ENCODE assay signal across 20 cellular contexts in genomic region chr22:39435616-39436015, GRCh38. TPM values are rescaled to one million over a fixed set of nuclear protein-coding genes. Genes with fewer than 3 reads are reported as not detected.
DNase-seq lines count a peak whose midpoint lies in the region; ATAC-seq and TF ChIP-seq lines count a peak whose summit lies in the region.
"Had no signal": no experiment of that assay in that cellular context is flagged by ENCODE, and none has a peak within 500 bp of the region (broad histone marks: within the 10 kb centered on the region; RNA-seq: fewer than 3 reads in every experiment).

No MANE protein-coding gene starts in this region.

- peaks cover 2% of the 10 kb centered on the region for H3K36me3 ChIP-seq in right atrium auricular region

- H3K9me3 Mint-ChIP-seq in nephron progenitor cell: no peaks in the 10 kb centered on the region
- H3K9me3 Mint-ChIP-seq: H9, HFFc6 had no signal

- peak overlapping the region; percentile 14 to 66 for H3K27ac ChIP-seq in right atrium auricular region
- peak overlapping the region; percentile 44 for H3K27ac ChIP-seq in caudate nucleus (ENCODE audit: low read depth, low read length)
- H3K27ac ChIP-seq: RWPE1 had no signal

- H3K9me3 ChIP-seq in right atrium auricular region: no peaks in the 10 kb centered on the region
- H3K9me3 ChIP-seq: SK-N-SH had no signal

- no peak overlapping the region for H3K27ac Mint-ChIP-seq in nephron progenitor cell
- H3K27ac Mint-ChIP-seq: H9, HFFc6 had no signal

- peaks cover 0 to 61% of the 10 kb centered on the region in 2 donors for H3K4me1 ChIP-seq in right atrium auricular region

- intact Hi-C loops in cardiac septum (cut with DNase I): no loop called here

- H3K4me1 Mint-ChIP-seq in nephron progenitor cell: peaks cover 34% of the 10 kb centered on the region

- ATAC-seq in HG03097 (IDR thresholded peaks at IDR 0.05; ENCODE audit: low FRiP score, unreplicated experiment): no peak
- ATAC-seq in omental fat pad (ENCODE audit: low FRiP score): no peak

- no peak overlapping the region for H3K4me3 Mint-ChIP-seq in nephron progenitor cell
- H3K4me3 Mint-ChIP-seq: H9, HFFc6 had no signal

- peaks cover 7% of the 10 kb centered on the region for H3K27me3 Mint-ChIP-seq in nephron progenitor cell (ENCODE audit: low read depth, poor library complexity)

- no peak for TF ChIP-seq CTCF in right atrium auricular region (IDR thresholded peaks at IDR 0.05)
- no peak for TF ChIP-seq CTCF in nephron progenitor cell (IDR thresholded peaks at IDR 0.05)
- TF ChIP-seq CTCF in omental fat pad (IDR thresholded peaks at IDR 0.05): no peak

- no peaks in the 10 kb centered on the region for H3K27me3 ChIP-seq in right atrium auricular region

- DNase-seq in right atrium auricular region (ENCODE audit: low spot score): no peak
- DNase-seq in cardiac septum (ENCODE audit: low spot score): no peak
- no peak for DNase-seq in caudate nucleus (lab: John Stamatoyannopoulos, UW)
- peak; percentile 59 for DNase-seq in nephron progenitor cell
- no peak for DNase-seq in D341Med (ENCODE audit: low spot score)
- DNase-seq in omental fat pad (ENCODE audit: low spot score): no peak
- DNase-seq: DMS79, H9, HFFc6, KBM-7, NCI-H1092 treated with DMSO at 0.1 percent for 48 hours, NCI-H1436 treated with DMSO at 0.1 percent for 48 hours, NCI-H2029, NCI-H226, NCI-H510A treated with DMSO at 0.1 percent for 48 hours, NCI-H748 treated with DMSO at 0.1 percent for 48 hours, SIG-M5, SK-N-SH had no signal

- no peak overlapping the region for H3K4me3 ChIP-seq in right atrium auricular region

- no peaks in the 10 kb centered on the region for H3K36me3 Mint-ChIP-seq in nephron progenitor cell (ENCODE audit: low read depth)

RNA-seq across cellular contexts. Expression of gene MGAT3, which starts 21.2 kb away (rescaled TPM):
- total RNA-seq in right atrium auricular region: 10 to 100 TPM in 1 of 2 donors, 1 to 10 TPM in 1; 2.9 to 11.3 TPM
- total RNA-seq in cardiac septum: 24.1 TPM
- total RNA-seq in omental fat pad: 10 to 100 TPM in 2 of 4 donors, 1 to 10 TPM in 2; 4.1 to 23.5 (median 9.9) TPM
- total RNA-seq: HFFc6 had no signal

RNA-seq across cellular contexts. Expression of gene TAB1, which starts 36.0 kb away (rescaled TPM):
- 10 to 100 TPM; 13.0 to 13.7 TPM for total RNA-seq in right atrium auricular region
- total RNA-seq in cardiac septum: 20.6 TPM
- total RNA-seq in omental fat pad: 10 to 100 TPM in 3 of 4 donors, 1 to 10 TPM in 1; 7.6 to 14.5 (median 11.1) TPM
